Comparison of ENCODE assay signal across 17 cellular contexts in the genomic region with DNA sequence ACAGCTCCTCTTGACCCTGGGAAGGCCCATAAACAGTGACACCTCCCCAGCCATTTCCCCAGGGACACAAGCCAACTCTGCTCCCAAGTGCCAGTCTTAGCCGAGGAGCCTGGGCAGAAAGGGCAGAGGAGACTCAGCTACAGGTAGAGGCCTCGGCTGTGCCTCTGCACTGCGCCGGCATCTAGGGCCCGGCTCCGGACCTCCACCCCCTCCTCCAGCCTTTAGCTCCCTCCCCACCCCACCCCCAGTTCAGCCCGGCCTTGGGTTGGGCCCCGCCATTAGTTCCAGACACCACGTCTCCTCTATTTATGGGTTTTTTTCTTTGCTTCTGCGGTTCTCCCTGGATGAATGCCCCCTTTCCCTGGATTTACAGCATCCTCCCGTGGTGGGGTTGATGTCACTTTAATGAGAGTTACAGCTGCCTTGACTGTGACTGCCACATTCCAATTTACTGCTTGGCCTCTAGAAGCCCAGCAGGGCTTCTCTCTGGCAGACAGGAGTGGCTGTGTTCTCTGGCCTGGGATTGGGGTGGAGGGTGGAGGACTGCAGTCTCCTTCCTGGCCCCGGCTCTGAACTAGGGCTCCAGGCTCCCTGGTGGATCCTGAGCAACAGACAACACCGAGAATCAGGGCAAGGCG. TPM values are rescaled to one million over a fixed set of nuclear protein-coding genes. Genes with fewer than 3 reads are reported as not detected.
DNase-seq lines count a peak whose midpoint lies in the region; ATAC-seq, FAIRE-seq and TF ChIP-seq lines count a peak whose summit lies in the region.
"Had no signal": no experiment of that assay in that cellular context is flagged by ENCODE, and none has a peak within 500 bp of the region (broad histone marks: within the 10 kb centered on the region; RNA-seq: fewer than 3 reads in every experiment).

No MANE protein-coding gene starts in this region.

- no peaks in the 10 kb centered on the region for H3K36me3 ChIP-seq in kidney (ENCODE audit: control insufficient read depth in 1 of 2, insufficient read depth in 2 of 2, low read length in 2 of 2)
- no peaks in the 10 kb centered on the region for H3K36me3 ChIP-seq in skeletal muscle tissue (ENCODE audit: control insufficient read depth in 3 of 3, insufficient read depth in 3 of 3, low read length in 3 of 3)
- H3K36me3 ChIP-seq in HAP-1 (replicated peaks), result no peaks in the 10 kb centered on the region
- H3K36me3 ChIP-seq: gastrocnemius medialis had no signal

- ATAC-seq in GM21423 (IDR thresholded peaks at IDR 0.05; ENCODE audit: unreplicated experiment), result no peak
- no peak for ATAC-seq in esophagus mucosa

- DNase-seq in GM04504 (ENCODE audit: low read depth), result peak; percentile 57
- DNase-seq in caudate nucleus (lab: John Stamatoyannopoulos, UW), result peak in 8 of 61 donors; percentile 17 to 60 (median 50)
- DNase-seq in kidney, result peak; percentile 74
- DNase-seq in HAP-1 (ENCODE audit: low spot score in 2 of 2), result no peak
- DNase-seq in GM20000 (ENCODE audit: low spot score), result no peak
- DNase-seq: activated CD4-positive, alpha-beta T cell treated with anti-CD3 and anti-CD28 coated beads, Interleukin-2, amount 50 U/mL, for 1 hour; C1 segment of cervical spinal cord; gastrocnemius medialis; GOT3; NCI-H2029 treated with DMSO at 0.1 percent for 48 hours; stimulated activated CD8-positive, alpha-beta memory T cell treated with anti-CD3 and anti-CD28 coated beads, Interleukin-4, amount 100 ng/mL, for 48 hours; T-helper 2 cell had no signal

- H3K4me3 ChIP-seq in kidney (ENCODE audit: low read length in 2 of 2), result no peak overlapping the region
- no peak overlapping the region for H3K4me3 ChIP-seq in skeletal muscle tissue (ENCODE audit: low read length in 3 of 3)
- no peak overlapping the region for H3K4me3 ChIP-seq in HAP-1
- H3K4me3 ChIP-seq: gastrocnemius medialis had no signal

- FAIRE-seq in kidney (lab: Jason Lieb, UNC), result no peak

- in situ Hi-C loops in HAP-1 (cut with MboI; ENCODE audit: low sequenced_read_pairs), result no loop called here

- H3K9me3 ChIP-seq in kidney (ENCODE audit: control insufficient read depth in 1 of 2, low read length in 2 of 2) (no peaks in the 10 kb centered on the region), skeletal muscle tissue (ENCODE audit: control insufficient read depth in 3 of 3, low read length in 3 of 3) (no peaks in the 10 kb centered on the region), HAP-1 (no peaks in the 10 kb centered on the region)
- H3K9me3 ChIP-seq: gastrocnemius medialis had no signal

- H3K27me3 ChIP-seq in skeletal muscle tissue (ENCODE audit: control insufficient read depth in 3 of 3, insufficient read depth in 3 of 3, low read length in 3 of 3) (peaks cover 0 to 24% (median 19%) of the 10 kb centered on the region in 3 donors), HAP-1 (ENCODE audit: low read depth) (peaks cover 2% of the 10 kb centered on the region; the same call in 1 of the 2 replicates)

- H3K9ac ChIP-seq in kidney (ENCODE audit: low read length in 2 of 2) (no peak overlapping the region), skeletal muscle tissue (ENCODE audit: low read depth in 1 of 3, low read length in 3 of 3) (no peak overlapping the region)

- H3K4me1 ChIP-seq in kidney (ENCODE audit: control insufficient read depth in 1 of 2, insufficient read depth in 1 of 2, low read depth in 1 of 2, low read length in 2 of 2), result peaks cover 22% of the 10 kb centered on the region in 2 donors
- peaks cover 4 to 19% (median 9%) of the 10 kb centered on the region in 3 donors for H3K4me1 ChIP-seq in skeletal muscle tissue (ENCODE audit: control insufficient read depth in 3 of 3, insufficient read depth in 3 of 3, low read length in 3 of 3)
- H3K4me1 ChIP-seq in HAP-1, result no peaks in the 10 kb centered on the region

- TF ChIP-seq CTCF in kidney (IDR thresholded peaks at IDR 0.05; ENCODE audit: borderline replicate concordance, extremely low read depth, insufficient read depth) (no peak), GM20000 (IDR thresholded peaks at IDR 0.05; ENCODE audit: extremely low read depth, missing control alignments) (no peak)

- H3K27ac ChIP-seq in caudate nucleus (ENCODE audit: low read depth, low read length) (peak overlapping the region; percentile 91), kidney (ENCODE audit: low read depth in 2 of 2, low read length in 2 of 2) (no peak overlapping the region), skeletal muscle tissue (ENCODE audit: low read depth, low read length) (peak overlapping the region; percentile 5)
- H3K27ac ChIP-seq: gastrocnemius medialis had no signal

- intact Hi-C loops in kidney (cut with DNase I), result no loop called here

RNA-seq across cellular contexts. Expression of a gene that starts 13.5 kb away (rescaled TPM):
- 48.2 TPM for total RNA-seq in kidney
- 78.1 TPM for polyA plus RNA-seq in kidney (ENCODE audit: insufficient read depth, low read depth, low replicate concordance)
- 13.6 TPM for total RNA-seq in skeletal muscle tissue
- total RNA-seq in esophagus mucosa, result 9.0 TPM

RNA-seq across cellular contexts. Expression of a gene that starts 42.6 kb away (rescaled TPM):
- total RNA-seq in kidney (0.85 TPM), skeletal muscle tissue (not detected), esophagus mucosa (3.2 TPM)
- 1.2 TPM for polyA plus RNA-seq in kidney (ENCODE audit: insufficient read depth, low read depth, low replicate concordance)
- total RNA-seq: Daoy, gastrocnemius medialis, liver had no signal
- polyA plus RNA-seq: liver had no signal

RNA-seq across cellular contexts. Expression of a gene that starts 59.5 kb away (rescaled TPM):
- total RNA-seq in kidney, result 32.9 TPM
- 0.65 TPM for polyA plus RNA-seq in kidney (ENCODE audit: insufficient read depth, low read depth, low replicate concordance)
- total RNA-seq in skeletal muscle tissue, result 0.52 TPM
- 1,294 TPM for total RNA-seq in esophagus mucosa

Comparison
In these comparisons a context has a peak if more than half of its experiments do, and no peak if none do; other contexts are left out.
1. DNase-seq: peak in GM04504 (single experiment) and kidney (single experiment); none in HAP-1 (0 of 2) and GM20000 (single experiment).
2. H3K27ac ChIP-seq: peak in caudate nucleus (single experiment) and skeletal muscle tissue (single experiment); none in kidney (0 of 2).
3. RNA of a gene that starts 59.5 kb away (total RNA-seq): 1,294 TPM in esophagus mucosa (single experiment); 32.9 TPM in kidney (single experiment) and 0.52 TPM in skeletal muscle tissue (single experiment); every median in the first group is over 10 times any median in the second.